1 cellular context compared by ENCODE assay signal in the genomic region with DNA sequence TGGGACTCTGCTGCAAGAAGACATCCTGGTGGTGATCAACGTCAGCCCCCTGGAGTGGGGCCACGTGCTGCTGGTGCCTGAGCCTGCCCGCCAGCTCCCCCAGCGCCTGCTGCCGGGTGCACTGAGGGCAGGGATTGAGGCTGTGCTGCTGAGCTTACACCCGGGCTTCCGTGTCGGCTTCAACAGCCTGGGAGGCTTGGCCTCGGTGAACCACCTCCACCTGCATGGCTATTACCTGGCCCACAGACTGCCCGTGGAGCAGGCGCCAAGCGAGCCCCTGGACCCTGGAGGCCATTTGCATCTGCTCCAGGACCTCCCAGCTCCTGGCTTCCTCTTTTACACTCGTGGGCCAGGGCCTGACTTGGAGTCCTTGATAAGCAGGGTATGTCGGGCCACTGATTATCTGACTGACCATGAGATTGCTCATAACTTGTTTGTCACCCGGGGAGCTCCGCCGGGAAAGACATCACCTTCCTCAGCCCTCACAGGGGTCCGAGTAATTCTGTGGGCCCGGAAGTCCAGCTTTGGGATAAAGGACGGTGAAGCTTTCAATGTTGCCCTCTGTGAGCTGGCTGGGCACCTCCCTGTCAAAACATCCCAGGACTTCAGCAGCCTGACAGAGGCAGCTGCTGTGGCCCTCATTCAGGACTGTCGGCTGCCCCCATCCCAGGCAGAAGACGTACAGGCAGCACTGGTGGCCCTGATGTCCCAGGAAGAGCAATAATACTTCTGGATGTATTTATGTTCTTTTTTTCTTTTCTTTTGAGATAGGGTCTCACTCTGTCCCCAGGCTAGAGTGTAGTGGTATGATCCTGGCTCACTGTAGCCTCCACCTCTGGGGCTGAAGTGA.
TF ChIP-seq lines count a peak whose summit lies in the region.

No MANE protein-coding gene starts in this region.

TF ChIP-seq in GM23338, 12 proteins besides CTCF, POLR2A, EP300 and RAD21 (continued from another document):
- TF ChIP-seq ZNF462 (CRISPR knock-in tag; IDR thresholded peaks at IDR 0.05), result no peak
- TF ChIP-seq CREB1 (CRISPR knock-in tag; IDR thresholded peaks at IDR 0.05; ENCODE audit: low read depth), result no peak
- no peak for TF ChIP-seq STAT1 (IDR thresholded peaks at IDR 0.05; ENCODE audit: unreplicated experiment)
- no peak for TF ChIP-seq ZNF114 (CRISPR knock-in tag; IDR thresholded peaks at IDR 0.05)
- no peak for TF ChIP-seq EZH2phosphoT487 (IDR thresholded peaks at IDR 0.05; ENCODE audit: unreplicated experiment)
- TF ChIP-seq NANOG (IDR thresholded peaks at IDR 0.05; ENCODE audit: borderline replicate concordance), result no peak
- TF ChIP-seq REST (IDR thresholded peaks at IDR 0.05; ENCODE audit: unreplicated experiment), result no peak
- no peak for TF ChIP-seq ZNF331 (CRISPR knock-in tag; IDR thresholded peaks at IDR 0.05; ENCODE audit: low read depth)
- no peak for TF ChIP-seq JUNB (IDR thresholded peaks at IDR 0.05; ENCODE audit: unreplicated experiment)
- TF ChIP-seq EZH2 (IDR thresholded peaks at IDR 0.05; ENCODE audit: low read depth, unreplicated experiment), result no peak
- no peak for TF ChIP-seq POLR2AphosphoS5 (IDR thresholded peaks at IDR 0.05; ENCODE audit: low read depth)
TF ChIP-seq in GM23338: peak in this region for 0.
